30 cellular contexts compared by ENCODE assay signal in the genomic region with DNA sequence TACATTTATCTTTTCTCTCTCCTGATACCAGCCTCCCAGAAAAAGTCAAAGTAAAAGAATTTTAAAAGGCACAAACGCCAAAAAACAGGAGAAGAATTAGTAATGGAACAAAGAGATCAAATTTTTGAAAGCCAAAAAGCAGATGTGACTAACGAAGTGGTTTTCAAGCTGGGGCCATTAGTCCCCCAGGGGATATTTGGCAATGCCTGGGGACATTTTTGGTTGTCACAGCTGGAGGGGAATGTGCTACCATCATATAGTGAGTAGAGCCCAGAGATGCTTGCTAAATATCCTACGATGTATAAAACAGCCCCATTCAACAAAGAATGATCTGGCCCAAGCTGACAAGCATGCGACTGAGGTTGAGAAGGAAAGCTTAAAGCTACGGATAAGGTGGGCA.
DNase-seq lines count a peak whose midpoint lies in the region; ATAC-seq and TF ChIP-seq lines count a peak whose summit lies in the region.
"Had no signal": no experiment of that assay in that cellular context is flagged by ENCODE, and none has a peak within 500 bp of the region (broad histone marks: within the 10 kb centered on the region; RNA-seq: fewer than 3 reads in every experiment).

No MANE protein-coding gene starts in this region.

- TF ChIP-seq EP300 in stomach (IDR thresholded peaks at IDR 0.05) = no peak

- no peak overlapping the region for H3K27ac ChIP-seq in stomach
- H3K27ac ChIP-seq: colonic mucosa, epithelial cell of prostate, sigmoid colon, suprapubic skin, upper lobe of right lung had no signal

- H3K4me3 Mint-ChIP-seq in activated B cell treated with CpG ODN at 0.5 μM for 24 hours = peak overlapping the region; percentile 52
- H3K4me3 Mint-ChIP-seq: activated CD8-positive, alpha-beta memory T cell treated with anti-CD3 and anti-CD28 coated beads, Interleukin-2, amount 10 ng/mL, durations not matched to agents 7 days and 5 days; CD8-positive, alpha-beta T cell; immature natural killer cell; natural killer cell treated with Interleukin-12 subunit alpha and Interleukin-12 subunit beta and Interleukin-15 and Interleukin-18, amount 100 ng/mL, for 72 hours had no signal

- no peak for TF ChIP-seq POLR2A in NB4 (IDR thresholded peaks at IDR 0.05; ENCODE audit: extremely low read depth, insufficient read length)
- TF ChIP-seq POLR2A in stomach (IDR thresholded peaks at IDR 0.05) = no peak

- ATAC-seq in left ventricle myocardium superior (peak; percentile 43), left cardiac atrium (no peak), activated B cell treated with CpG ODN at 0.5 μM for 24 hours (ENCODE audit: low read depth) (peak; percentile 78), HG03354 (IDR thresholded peaks at IDR 0.05; ENCODE audit: poor library complexity, severe bottlenecking, unreplicated experiment) (no peak)
- ATAC-seq: activated CD8-positive, alpha-beta memory T cell treated with anti-CD3 and anti-CD28 coated beads, Interleukin-2, amount 10 ng/mL, durations not matched to agents 7 days and 5 days; CD8-positive, alpha-beta T cell; left colon; natural killer cell treated with Interleukin-12 subunit alpha and Interleukin-12 subunit beta and Interleukin-15 and Interleukin-18, amount 100 ng/mL, for 72 hours; upper lobe of right lung had no signal

- H3K4me3 ChIP-seq in NB4 (ENCODE audit: low read depth, low read length) = no peak overlapping the region
- no peak overlapping the region for H3K4me3 ChIP-seq in stomach
- H3K4me3 ChIP-seq: colonic mucosa, sigmoid colon, suprapubic skin, upper lobe of right lung had no signal

- intact Hi-C loops in left ventricle myocardium superior (cut with micrococcal nuclease) (no loop called here), left cardiac atrium (cut with DNase I) (no loop called here), activated B cell treated with CpG ODN at 0.5 μM for 24 hours (cut with micrococcal nuclease) (loop anchor here (2.0 to 10.0 kb wide), 3 partner anchors 18 to 264 kb away; no protein-coding TSS in a partner anchor), stomach (cut with DNase I; ENCODE audit: low total_unique reads) (no loop called here)

- POLR2A ChIA-PET in activated B cell treated with CpG ODN at 0.5 μM for 24 hours (lab: Charles Lee) = interaction anchor here (0.5 to 1.0 kb wide), 3 partner anchors 52 to 856 kb away, joined by 3 to 5 read pairs (median 3); no protein-coding TSS in a partner anchor

- DNase-seq in left ventricle myocardium superior = no peak
- no peak for DNase-seq in left cardiac atrium
- peak; percentile 89 for DNase-seq in NB4 (ENCODE audit: low read depth)
- DNase-seq in activated B cell treated with CpG ODN at 0.5 μM for 24 hours = no peak
- DNase-seq in stomach = no peak
- DNase-seq in NCI-H748 treated with DMSO at 0.1 percent for 48 hours (lab: John Stamatoyannopoulos, UW) = no peak
- DNase-seq in GM13976 (ENCODE audit: low spot score) = no peak
- DNase-seq: activated CD4-positive, alpha-beta T cell treated with anti-CD3 and anti-CD28 coated beads, Interleukin-2, amount 50 U/mL, for 1 hour; activated CD8-positive, alpha-beta memory T cell treated with anti-CD3 and anti-CD28 coated beads, Interleukin-2, amount 10 ng/mL, durations not matched to agents 7 days and 5 days; activated naive CD4-positive, alpha-beta T cell; activated T-cell treated with anti-CD3 and anti-CD28 coated beads, Interleukin-2, amount 50 U/mL, for 48 hours; CD8-positive, alpha-beta T cell; colonic mucosa; effector memory CD4-positive, alpha-beta T cell; HCEC 1CT; immature natural killer cell; left colon; mammary epithelial cell; NCI-H1105; NCI-H187 treated with DMSO at 0.1 percent for 48 hours; NCI-H524 treated with DMSO at 0.1 percent for 48 hours; SHP77 treated with DMSO at 0.1 percent for 48 hours; sigmoid colon; stimulated activated CD4-positive, alpha-beta T cell treated with anti-CD3 and anti-CD28 coated beads, Interleukin-4, amount 100 ng/mL, for 24 hours; T1000; upper lobe of right lung had no signal

- H3K4me1 Mint-ChIP-seq in activated B cell treated with CpG ODN at 0.5 μM for 24 hours = peaks cover 48% of the 10 kb centered on the region
- H3K4me1 Mint-ChIP-seq: activated CD8-positive, alpha-beta memory T cell treated with anti-CD3 and anti-CD28 coated beads, Interleukin-2, amount 10 ng/mL, durations not matched to agents 7 days and 5 days; immature natural killer cell had no signal

- H3K9me3 ChIP-seq in stomach = peaks cover 0 to 23% (median 14%) of the 10 kb centered on the region in 4 donors
- H3K9me3 ChIP-seq: colonic mucosa, upper lobe of right lung had no signal

- TF ChIP-seq CTCF in NB4 (IDR thresholded peaks at IDR 0.05; ENCODE audit: low read depth, low read length) = no peak
- no peak for TF ChIP-seq CTCF in activated B cell treated with CpG ODN at 0.5 μM for 24 hours (IDR thresholded peaks at IDR 0.05)
- TF ChIP-seq CTCF in stomach (IDR thresholded peaks at IDR 0.05) = no peak
- no peak for TF ChIP-seq CTCF in GM13976 (IDR thresholded peaks at IDR 0.05; ENCODE audit: borderline replicate concordance, control extremely low read depth, extremely low read depth, insufficient read depth, missing control alignments)

- CTCF ChIA-PET in activated B cell treated with CpG ODN at 0.5 μM for 24 hours (lab: Charles Lee) = no interaction called here

- no peaks in the 10 kb centered on the region for H3K27me3 ChIP-seq in stomach
- H3K27me3 ChIP-seq: colonic mucosa, sigmoid colon, suprapubic skin, upper lobe of right lung had no signal

- H3K36me3 ChIP-seq in stomach = peaks cover 0 to 32% (median 11%) of the 10 kb centered on the region in 4 donors
- H3K36me3 ChIP-seq: colonic mucosa, upper lobe of right lung had no signal

- H3K27ac Mint-ChIP-seq in activated B cell treated with CpG ODN at 0.5 μM for 24 hours = peak overlapping the region; percentile 66
- H3K27ac Mint-ChIP-seq: activated CD8-positive, alpha-beta memory T cell treated with anti-CD3 and anti-CD28 coated beads, Interleukin-2, amount 10 ng/mL, durations not matched to agents 7 days and 5 days; CD8-positive, alpha-beta T cell; immature natural killer cell; natural killer cell treated with Interleukin-12 subunit alpha and Interleukin-12 subunit beta and Interleukin-15 and Interleukin-18, amount 100 ng/mL, for 72 hours had no signal

- WGBS in stomach, 5 donors = 87 to 94% (median 89%) methylated on average over 5 of the region's 5 CpGs

- in situ Hi-C loops in GM13976 (cut with MboI; ENCODE audit: low sequenced_read_pairs, unreplicated experiment) = no loop called here

- peaks cover 10% of the 10 kb centered on the region for H3K9me3 Mint-ChIP-seq in activated B cell treated with CpG ODN at 0.5 μM for 24 hours

- peaks cover 16% of the 10 kb centered on the region for H3K36me3 Mint-ChIP-seq in activated B cell treated with CpG ODN at 0.5 μM for 24 hours (ENCODE audit: low read depth)

- H3K4me1 ChIP-seq in stomach = no peaks in the 10 kb centered on the region
- H3K4me1 ChIP-seq: colonic mucosa, sigmoid colon, suprapubic skin, upper lobe of right lung had no signal

- H3K27me3 Mint-ChIP-seq in activated B cell treated with CpG ODN at 0.5 μM for 24 hours = no peaks in the 10 kb centered on the region
- H3K27me3 Mint-ChIP-seq: activated CD8-positive, alpha-beta memory T cell treated with anti-CD3 and anti-CD28 coated beads, Interleukin-2, amount 10 ng/mL, durations not matched to agents 7 days and 5 days; natural killer cell treated with Interleukin-12 subunit alpha and Interleukin-12 subunit beta and Interleukin-15 and Interleukin-18, amount 100 ng/mL, for 72 hours had no signal

Comparison
In these comparisons a context has a peak if more than half of its experiments do, and no peak if none do; other contexts are left out.
1. ATAC-seq: peak in left ventricle myocardium superior (single experiment) and activated B cell treated with CpG ODN at 0.5 μM for 24 hours (single experiment); none in left cardiac atrium (0 of 2) and HG03354 (single experiment).